15 cellular contexts compared by ENCODE assay signal in the genomic region with DNA sequence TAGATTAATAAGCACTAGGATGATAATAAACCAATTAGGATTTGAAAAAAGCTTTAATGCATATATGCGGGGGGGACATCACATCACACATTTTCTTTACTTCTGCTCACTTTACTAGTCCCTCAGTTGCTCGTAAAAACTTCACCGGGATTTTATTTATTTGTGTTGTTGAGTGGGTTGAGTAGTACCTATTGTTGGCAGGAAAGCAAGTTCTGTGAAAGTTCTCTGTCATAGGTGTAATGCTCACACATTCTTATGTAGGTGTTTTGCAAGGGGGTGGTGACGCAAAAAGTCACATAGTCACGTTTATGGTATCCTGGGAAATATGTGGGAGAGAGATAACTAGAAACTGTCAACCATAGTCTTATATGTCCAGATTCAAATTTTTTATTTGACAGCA.
DNase-seq lines count a peak whose midpoint lies in the region; ATAC-seq, FAIRE-seq and TF ChIP-seq lines count a peak whose summit lies in the region.
"Had no signal": no experiment of that assay in that cellular context is flagged by ENCODE, and none has a peak within 500 bp of the region (broad histone marks: within the 10 kb centered on the region; RNA-seq: fewer than 3 reads in every experiment).

No MANE protein-coding gene starts in this region.

- no peaks in the 10 kb centered on the region for H3K27me3 ChIP-seq in breast epithelium
- H3K27me3 ChIP-seq in astrocyte (ENCODE audit: insufficient read depth, low read length) = no peaks in the 10 kb centered on the region
- H3K27me3 ChIP-seq in hepatocyte = no peaks in the 10 kb centered on the region
- H3K27me3 ChIP-seq in tibial artery = no peaks in the 10 kb centered on the region

- peak; percentile 96 for DNase-seq in MCF 10A (ENCODE audit: unreplicated experiment)
- DNase-seq in breast epithelium (ENCODE audit: low spot score in 2 of 2) = no peak
- DNase-seq in astrocyte (ENCODE audit: low read depth) = peak; percentile 83
- no peak for DNase-seq in hepatocyte (ENCODE audit: low spot score)
- DNase-seq in tibial artery = no peak
- no peak for DNase-seq in NCI-H2227 treated with DMSO at 0.1 percent for 48 hours (lab: John Stamatoyannopoulos, UW)
- DNase-seq in KG1 (lab: John Stamatoyannopoulos, UW) = no peak
- DNase-seq: ACHN; activated naive CD4-positive, alpha-beta T cell treated with anti-CD3 and anti-CD28 coated beads, Interleukin-2, amount 50 U/mL, for 16 hours; CD4-positive, alpha-beta memory T cell; erythroblast; NCI-H1930 had no signal

- H3K4me3 Mint-ChIP-seq in MCF 10A (ENCODE audit: unreplicated experiment) = no peak overlapping the region
- H3K4me3 Mint-ChIP-seq in astrocyte (ENCODE audit: unreplicated experiment) = peak overlapping the region; percentile 7
- H3K4me3 Mint-ChIP-seq: CD4-positive, alpha-beta memory T cell had no signal

- H4K20me1 ChIP-seq in astrocyte (ENCODE audit: insufficient read depth, low read length) = no peaks in the 10 kb centered on the region
- H4K20me1 ChIP-seq in hepatocyte (ENCODE audit: insufficient read depth, poor library complexity, severe bottlenecking) = no peaks in the 10 kb centered on the region

- H3K4me1 ChIP-seq in breast epithelium (no peaks in the 10 kb centered on the region), astrocyte (ENCODE audit: insufficient read depth, low read length) (peaks cover 24% of the 10 kb centered on the region), hepatocyte (ENCODE audit: insufficient read depth) (peaks cover 13% of the 10 kb centered on the region), tibial artery (peaks cover 0 to 79% (median 46%) of the 10 kb centered on the region in 4 donors)

- H2AFZ ChIP-seq in astrocyte (ENCODE audit: low read depth, low read length) (no peak overlapping the region), hepatocyte (no peak overlapping the region)

- TF ChIP-seq CTCF in MCF 10A (IDR thresholded peaks at IDR 0.05; ENCODE audit: unreplicated experiment) = no peak
- TF ChIP-seq CTCF in breast epithelium (IDR thresholded peaks at IDR 0.05) = no peak
- TF ChIP-seq CTCF in astrocyte (IDR thresholded peaks at IDR 0.05; ENCODE audit: insufficient read depth, low read depth, low read length) = no peak
- no peak for TF ChIP-seq CTCF in hepatocyte (IDR thresholded peaks at IDR 0.05; ENCODE audit: poor library complexity)
- TF ChIP-seq CTCF in tibial artery (IDR thresholded peaks at IDR 0.05) = no peak

- H3K9me3 Mint-ChIP-seq in MCF 10A (ENCODE audit: unreplicated experiment) (peaks cover 14% of the 10 kb centered on the region), astrocyte (ENCODE audit: unreplicated experiment) (no peaks in the 10 kb centered on the region)
- H3K9me3 Mint-ChIP-seq: CD4-positive, alpha-beta memory T cell had no signal

- H3K27me3 Mint-ChIP-seq in MCF 10A (ENCODE audit: insufficient read depth, unreplicated experiment) (no peaks in the 10 kb centered on the region), astrocyte (ENCODE audit: low read depth, unreplicated experiment) (no peaks in the 10 kb centered on the region)
- H3K27me3 Mint-ChIP-seq: CD4-positive, alpha-beta memory T cell; progenitor cell of endocrine pancreas had no signal

- H3K4me1 Mint-ChIP-seq in MCF 10A (ENCODE audit: insufficient read depth, unreplicated experiment) (peaks cover 28% of the 10 kb centered on the region), astrocyte (ENCODE audit: low read depth, unreplicated experiment) (peaks cover 48% of the 10 kb centered on the region)

- H3K4me3 ChIP-seq in breast epithelium = no peak overlapping the region
- H3K4me3 ChIP-seq in astrocyte (ENCODE audit: insufficient read depth, low read depth, low read length) = no peak overlapping the region
- H3K4me3 ChIP-seq in hepatocyte = no peak overlapping the region
- H3K4me3 ChIP-seq in tibial artery = no peak overlapping the region
- H3K4me3 ChIP-seq: GM12878 had no signal

- FAIRE-seq in astrocyte (lab: Jason Lieb, UNC) = peak; percentile 5
- FAIRE-seq: GM12878 had no signal

- H3K27ac Mint-ChIP-seq in MCF 10A (ENCODE audit: low read depth, unreplicated experiment) (peak overlapping the region; percentile 86), astrocyte (ENCODE audit: unreplicated experiment) (peak overlapping the region; percentile 92)
- H3K27ac Mint-ChIP-seq: CD4-positive, alpha-beta memory T cell; progenitor cell of endocrine pancreas had no signal

- peak overlapping the region in 1 of 2 donors; percentile 37 for H3K27ac ChIP-seq in breast epithelium
- H3K27ac ChIP-seq in astrocyte (ENCODE audit: low read depth, low read length) = peak overlapping the region; percentile 85
- peak overlapping the region; percentile 59 for H3K27ac ChIP-seq in hepatocyte
- peak overlapping the region; percentile 69 to 77 for H3K27ac ChIP-seq in tibial artery

- no peak for ATAC-seq in GM21528 (IDR thresholded peaks at IDR 0.05; ENCODE audit: low FRiP score, unreplicated experiment)
- ATAC-seq: GM12878 had no signal

- H3K36me3 Mint-ChIP-seq in MCF 10A (ENCODE audit: insufficient read depth, unreplicated experiment) (peaks cover 28% of the 10 kb centered on the region), astrocyte (ENCODE audit: low read depth, unreplicated experiment) (peaks cover 8% of the 10 kb centered on the region)
- H3K36me3 Mint-ChIP-seq: CD4-positive, alpha-beta memory T cell had no signal

- no TSS peak for BruUV-seq in MCF 10A (replicated peaks; lab: Mats Ljungman, UMichigan)

- WGBS in hepatocyte (ENCODE audit: low lambda C conversion rate, missing lambda C conversion rate) = 72% methylated on average over 5 of the region's 5 CpGs

- H3K9ac ChIP-seq in astrocyte (ENCODE audit: low read length) = peak overlapping the region; percentile 65

- POLR2A ChIA-PET in MCF 10A (lab: Yijun Ruan, JAX) = interaction anchor here (0.6 to 6.4 kb wide), 7 partner anchors 8 to 429 kb away, joined by 3 to 47 read pairs (median 5); a partner anchor contains a TSS

- H3K79me2 ChIP-seq in astrocyte (ENCODE audit: insufficient read depth, low read length) (peaks cover 99% of the 10 kb centered on the region), hepatocyte (peaks cover 84% of the 10 kb centered on the region)

- TF ChIP-seq POLR2A in breast epithelium (IDR thresholded peaks at IDR 0.05) = no peak

- no peaks in the 10 kb centered on the region for H3K9me3 ChIP-seq in breast epithelium
- H3K9me3 ChIP-seq in astrocyte (ENCODE audit: insufficient read depth, low read depth, low read length) = no peaks in the 10 kb centered on the region
- no peaks in the 10 kb centered on the region for H3K9me3 ChIP-seq in hepatocyte (ENCODE audit: low read depth)
- H3K9me3 ChIP-seq in tibial artery = no peaks in the 10 kb centered on the region

- intact Hi-C loops in MCF 10A (cut with micrococcal nuclease) = no loop called here
- intact Hi-C loops in breast epithelium (cut with DNase I; ENCODE audit: low total_unique reads) = no loop called here
- intact Hi-C loops in tibial artery (cut with DNase I; ENCODE audit: low total_unique reads) = no loop called here

- no peaks in the 10 kb centered on the region for H3K9me2 ChIP-seq in hepatocyte (replicated peaks; ENCODE audit: insufficient read depth)

- CTCF ChIA-PET in MCF 10A (lab: Yijun Ruan, JAX) = interaction anchor here (1.2 to 1.6 kb wide), 2 partner anchors 11 to 110 kb away, joined by 3 read pairs; no protein-coding TSS in a partner anchor

- H3K36me3 ChIP-seq in breast epithelium (no peaks in the 10 kb centered on the region), astrocyte (ENCODE audit: insufficient read depth, low read length) (peaks cover 5% of the 10 kb centered on the region), hepatocyte (replicated peaks; ENCODE audit: insufficient read depth, low read depth) (no peaks in the 10 kb centered on the region), tibial artery (no peaks in the 10 kb centered on the region)

- peak overlapping the region; percentile 64 for H3K4me2 ChIP-seq in astrocyte (ENCODE audit: low read length)
- H3K4me2 ChIP-seq in hepatocyte = no peak overlapping the region

Comparison
In these comparisons a context has a peak if more than half of its experiments do, and no peak if none do; other contexts are left out.
1. DNase-seq: peak in MCF 10A (single experiment) and astrocyte (single experiment); none in breast epithelium (0 of 2), hepatocyte (single experiment), tibial artery (0 of 2), NCI-H2227 treated with DMSO at 0.1 percent for 48 hours (single experiment) and KG1 (single experiment).